16 cellular contexts compared by ENCODE assay signal in genomic region chr11:87005569-87005921, GRCh38. TPM values are rescaled to one million over a fixed set of nuclear protein-coding genes. Genes with fewer than 3 reads are reported as not detected.
"Had no signal": no experiment of that assay in that cellular context is flagged by ENCODE, and none has a peak within 500 bp of the region (broad histone marks: within the 10 kb centered on the region; RNA-seq: fewer than 3 reads in every experiment).

No MANE protein-coding gene starts in this region.

- H3K4me3 ChIP-seq: coronary artery, esophagus muscularis mucosa, heart right ventricle, ovary, thoracic aorta had no signal

- H3K4me1 ChIP-seq: esophagus muscularis mucosa had no signal

- H3K4me3 Mint-ChIP-seq: activated naive CD8-positive, alpha-beta T cell treated with anti-CD3 and anti-CD28 coated beads for 36 hours; activated T-helper 1 cell treated with anti-CD3 and anti-CD28 coated beads, Interleukin-12 subunit alpha, Interleukin-12 subunit beta, Interleukin-2, Interleukin-4 antibody, amounts not matched to agents 30 ng/mL and 10 ng/mL and 1 ng/mL, durations not matched to agents 14 hours and 24 hours and 36 hours; brain; naive thymus-derived CD8-positive, alpha-beta T cell; stimulated activated effector memory CD8-positive, alpha-beta T cell treated with anti-CD3 and anti-CD28 coated beads, Interleukin-12 subunit alpha, Interleukin-12 subunit beta, amount 100 ng/mL, for 72 hours had no signal

- H3K9me3 ChIP-seq: esophagus muscularis mucosa, heart right ventricle, ovary, thoracic aorta had no signal

- H3K27me3 ChIP-seq: esophagus muscularis mucosa, heart right ventricle, ovary had no signal

- H3K36me3 Mint-ChIP-seq: activated naive CD8-positive, alpha-beta T cell treated with anti-CD3 and anti-CD28 coated beads for 36 hours; brain; naive thymus-derived CD8-positive, alpha-beta T cell; stimulated activated effector memory CD8-positive, alpha-beta T cell treated with anti-CD3 and anti-CD28 coated beads, Interleukin-12 subunit alpha, Interleukin-12 subunit beta, amount 100 ng/mL, for 72 hours had no signal

- H3K36me3 ChIP-seq: esophagus muscularis mucosa, heart right ventricle, ovary, thoracic aorta had no signal

- ATAC-seq: heart right ventricle; naive thymus-derived CD8-positive, alpha-beta T cell; sciatic nerve; stimulated activated effector memory CD8-positive, alpha-beta T cell treated with anti-CD3 and anti-CD28 coated beads, Interleukin-12 subunit alpha, Interleukin-12 subunit beta, amount 100 ng/mL, for 72 hours had no signal

- H3K27ac ChIP-seq: coronary artery, esophagus muscularis mucosa, heart right ventricle, ovary, thoracic aorta had no signal

- H3K4me1 Mint-ChIP-seq: activated naive CD8-positive, alpha-beta T cell treated with anti-CD3 and anti-CD28 coated beads for 36 hours; brain; naive thymus-derived CD8-positive, alpha-beta T cell; stimulated activated effector memory CD8-positive, alpha-beta T cell treated with anti-CD3 and anti-CD28 coated beads, Interleukin-12 subunit alpha, Interleukin-12 subunit beta, amount 100 ng/mL, for 72 hours had no signal

- DNase-seq: activated CD4-positive, alpha-beta T cell treated with anti-CD3 and anti-CD28 coated beads, Interleukin-2, amount 50 U/mL, for 4 hours; activated gamma-delta T cell treated with Interleukin-2 at 50 U/mL for 16 hours; activated naive CD8-positive, alpha-beta T cell treated with anti-CD3 and anti-CD28 coated beads for 36 hours; activated T-cell treated with anti-CD3 and anti-CD28 coated beads for 4 hours; heart right ventricle; mesenchymal stem cell; naive thymus-derived CD8-positive, alpha-beta T cell; ovary; stimulated activated CD4-positive, alpha-beta T cell treated with anti-CD3 and anti-CD28 coated beads, Interleukin-4, amount 100 ng/mL, for 24 hours had no signal

- H3K27ac Mint-ChIP-seq: activated naive CD8-positive, alpha-beta T cell treated with anti-CD3 and anti-CD28 coated beads for 36 hours; activated T-helper 1 cell treated with anti-CD3 and anti-CD28 coated beads, Interleukin-12 subunit alpha, Interleukin-12 subunit beta, Interleukin-2, Interleukin-4 antibody, amounts not matched to agents 30 ng/mL and 10 ng/mL and 1 ng/mL, durations not matched to agents 14 hours and 24 hours and 36 hours; brain; naive thymus-derived CD8-positive, alpha-beta T cell; stimulated activated effector memory CD8-positive, alpha-beta T cell treated with anti-CD3 and anti-CD28 coated beads, Interleukin-12 subunit alpha, Interleukin-12 subunit beta, amount 100 ng/mL, for 72 hours had no signal

- H3K9me3 Mint-ChIP-seq: activated naive CD8-positive, alpha-beta T cell treated with anti-CD3 and anti-CD28 coated beads for 36 hours; activated T-helper 1 cell treated with anti-CD3 and anti-CD28 coated beads, Interleukin-12 subunit alpha, Interleukin-12 subunit beta, Interleukin-2, Interleukin-4 antibody, amounts not matched to agents 30 ng/mL and 10 ng/mL and 1 ng/mL, durations not matched to agents 14 hours and 24 hours and 36 hours; brain; naive thymus-derived CD8-positive, alpha-beta T cell; stimulated activated effector memory CD8-positive, alpha-beta T cell treated with anti-CD3 and anti-CD28 coated beads, Interleukin-12 subunit alpha, Interleukin-12 subunit beta, amount 100 ng/mL, for 72 hours had no signal

RNA-seq across cellular contexts. Expression of gene FZD4, which starts 50.4 kb away (rescaled TPM):
- total RNA-seq: naive thymus-derived CD8-positive, alpha-beta T cell had no signal
- polyA plus RNA-seq: naive thymus-derived CD8-positive, alpha-beta T cell had no signal
